Comparison of ENCODE assay signal across 10 cellular contexts in the genomic region with DNA sequence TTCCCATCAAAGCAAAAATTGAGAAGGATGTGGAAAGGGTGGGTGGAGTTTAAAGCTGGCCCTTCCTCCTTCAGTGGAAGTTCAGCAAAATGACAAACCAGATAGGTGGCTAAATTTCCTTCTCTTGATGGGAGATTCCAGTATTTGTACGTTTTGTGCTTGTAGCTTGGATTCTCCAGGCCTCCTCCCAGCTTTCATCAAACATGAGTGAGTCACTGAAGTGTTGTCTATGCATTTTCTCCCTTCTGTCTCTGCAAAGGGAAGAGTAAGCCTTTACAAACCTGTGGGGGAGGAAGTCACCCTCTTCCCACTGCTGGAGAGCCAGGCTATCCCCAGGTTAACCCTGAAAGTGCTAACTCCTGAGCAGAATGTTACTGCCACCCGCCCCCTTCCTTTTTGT. TPM values are rescaled to one million over a fixed set of nuclear protein-coding genes. Genes with fewer than 3 reads are reported as not detected.
DNase-seq lines count a peak whose midpoint lies in the region; ATAC-seq and TF ChIP-seq lines count a peak whose summit lies in the region.
"Had no signal": no experiment of that assay in that cellular context is flagged by ENCODE, and none has a peak within 500 bp of the region (broad histone marks: within the 10 kb centered on the region; RNA-seq: fewer than 3 reads in every experiment).

No MANE protein-coding gene starts in this region.

- no peak for TF ChIP-seq POLR2A in esophagus squamous epithelium (IDR thresholded peaks at IDR 0.05)

- H3K27me3 Mint-ChIP-seq in CD4-positive, CD25-positive, alpha-beta regulatory T cell: no peaks in the 10 kb centered on the region
- H3K27me3 Mint-ChIP-seq: activated naive CD8-positive, alpha-beta T cell treated with anti-CD3 and anti-CD28 coated beads, Interleukin-2, amount 10 ng/mL, durations not matched to agents 7 days and 5 days had no signal

- 20 to 29% methylated on average over 2 of the region's 2 CpGs for WGBS in esophagus squamous epithelium, 2 donors

- H3K9me3 ChIP-seq in CD4-positive, CD25-positive, alpha-beta regulatory T cell (ENCODE audit: control insufficient read depth in 2 of 2, low read length in 2 of 2): no peaks in the 10 kb centered on the region
- H3K9me3 ChIP-seq in esophagus squamous epithelium: no peaks in the 10 kb centered on the region

- intact Hi-C loops in esophagus squamous epithelium (cut with DNase I) (no loop called here), posterior vena cava (cut with DNase I) (no loop called here)

- H3K36me3 Mint-ChIP-seq in CD4-positive, CD25-positive, alpha-beta regulatory T cell: peaks cover 20% of the 10 kb centered on the region

- no peaks in the 10 kb centered on the region for H3K9me3 Mint-ChIP-seq in CD4-positive, CD25-positive, alpha-beta regulatory T cell
- H3K9me3 Mint-ChIP-seq: activated naive CD8-positive, alpha-beta T cell treated with anti-CD3 and anti-CD28 coated beads, Interleukin-2, amount 10 ng/mL, durations not matched to agents 7 days and 5 days had no signal

- no peak for TF ChIP-seq CTCF in esophagus squamous epithelium (IDR thresholded peaks at IDR 0.05)

- peaks cover 53% of the 10 kb centered on the region for H3K36me3 ChIP-seq in CD4-positive, CD25-positive, alpha-beta regulatory T cell (ENCODE audit: control insufficient read depth, insufficient read depth, low read length)
- H3K36me3 ChIP-seq in esophagus squamous epithelium: peaks cover 0 to 23% (median 0%) of the 10 kb centered on the region in 3 donors

- H3K27me3 ChIP-seq in CD4-positive, CD25-positive, alpha-beta regulatory T cell (ENCODE audit: control insufficient read depth, insufficient read depth, low read length): no peaks in the 10 kb centered on the region
- H3K27me3 ChIP-seq in esophagus squamous epithelium: no peaks in the 10 kb centered on the region

- H3K27ac Mint-ChIP-seq in CD4-positive, CD25-positive, alpha-beta regulatory T cell: peak overlapping the region; percentile 17 to 74 (median 51)

- no peak for DNase-seq in CD4-positive, CD25-positive, alpha-beta regulatory T cell
- DNase-seq in NCI-H226: peak; percentile 89
- no peak for DNase-seq in esophagus squamous epithelium (lab: John Stamatoyannopoulos, UW)
- peak; percentile 43 for DNase-seq in posterior vena cava (ENCODE audit: low spot score)
- DNase-seq in activated CD4-positive, alpha-beta T cell treated with anti-CD3 and anti-CD28 coated beads for 1 hour: no peak
- DNase-seq: activated naive CD8-positive, alpha-beta T cell treated with anti-CD3 and anti-CD28 coated beads, Interleukin-2, amount 10 ng/mL, durations not matched to agents 7 days and 5 days; NCI-H69 had no signal

- H3K4me3 ChIP-seq in CD4-positive, CD25-positive, alpha-beta regulatory T cell (ENCODE audit: low read depth, low read length): no peak overlapping the region
- H3K4me3 ChIP-seq in esophagus squamous epithelium: no peak overlapping the region

- H3K4me3 Mint-ChIP-seq in CD4-positive, CD25-positive, alpha-beta regulatory T cell: peak overlapping the region in 2 of 4 donors; percentile 31 to 52
- H3K4me3 Mint-ChIP-seq: activated naive CD8-positive, alpha-beta T cell treated with anti-CD3 and anti-CD28 coated beads, Interleukin-2, amount 10 ng/mL, durations not matched to agents 7 days and 5 days had no signal

- peaks cover 56% of the 10 kb centered on the region for H3K4me1 ChIP-seq in CD4-positive, CD25-positive, alpha-beta regulatory T cell (ENCODE audit: control insufficient read depth, insufficient read depth, low read length, poor library complexity, severe bottlenecking)
- peaks cover 62 to 100% (median 70%) of the 10 kb centered on the region in 3 donors for H3K4me1 ChIP-seq in esophagus squamous epithelium

- H3K4me1 Mint-ChIP-seq in CD4-positive, CD25-positive, alpha-beta regulatory T cell: peaks cover 5 to 89% (median 74%) of the 10 kb centered on the region in 4 donors

- no peak overlapping the region for H3K27ac ChIP-seq in CD4-positive, CD25-positive, alpha-beta regulatory T cell (ENCODE audit: insufficient read depth, low read length, poor library complexity, severe bottlenecking)
- H3K27ac ChIP-seq in esophagus squamous epithelium: peak overlapping the region; percentile 61 to 96 (median 76)

- no peak for ATAC-seq in CD4-positive, CD25-positive, alpha-beta regulatory T cell (ENCODE audit: low read depth in 2 of 2)
- ATAC-seq in HG03045 (IDR thresholded peaks at IDR 0.05; ENCODE audit: unreplicated experiment) (no peak), HG02642 (IDR thresholded peaks at IDR 0.05; ENCODE audit: poor library complexity, unreplicated experiment) (no peak), HG03108 (IDR thresholded peaks at IDR 0.05; ENCODE audit: unreplicated experiment) (no peak)

RNA-seq across cellular contexts. Expression of gene MARK2, which starts 6.4 kb away (rescaled TPM):
- 66.6 TPM for total RNA-seq in CD4-positive, CD25-positive, alpha-beta regulatory T cell
- 10 to 100 TPM; 29.3 to 39.9 (median 36.4) TPM for polyA plus RNA-seq in CD4-positive, CD25-positive, alpha-beta regulatory T cell
- total RNA-seq in esophagus squamous epithelium: 10 to 100 TPM; 47.0 to 91.0 (median 62.2) TPM
- total RNA-seq in posterior vena cava: 10 to 100 TPM; 20.5 to 24.5 TPM

RNA-seq across cellular contexts. Expression of gene SPINDOC, which starts 32.0 kb away (rescaled TPM):
- total RNA-seq in CD4-positive, CD25-positive, alpha-beta regulatory T cell: 11.1 TPM
- under 1 TPM; 0.41 to 1.00 (median 0.58) TPM for polyA plus RNA-seq in CD4-positive, CD25-positive, alpha-beta regulatory T cell
- total RNA-seq in esophagus squamous epithelium (1 to 10 TPM; 3.4 to 8.8 (median 6.1) TPM), posterior vena cava (10 to 100 TPM; 11.8 to 15.1 TPM)

Comparison
In these comparisons a context has a peak if more than half of its experiments do, and no peak if none do; other contexts are left out.
1. DNase-seq: peak in NCI-H226 (single experiment) and posterior vena cava (single experiment); none in CD4-positive, CD25-positive, alpha-beta regulatory T cell (0 of 3), esophagus squamous epithelium (single experiment) and activated CD4-positive, alpha-beta T cell treated with anti-CD3 and anti-CD28 coated beads for 1 hour (single experiment).